In the genomic region with DNA sequence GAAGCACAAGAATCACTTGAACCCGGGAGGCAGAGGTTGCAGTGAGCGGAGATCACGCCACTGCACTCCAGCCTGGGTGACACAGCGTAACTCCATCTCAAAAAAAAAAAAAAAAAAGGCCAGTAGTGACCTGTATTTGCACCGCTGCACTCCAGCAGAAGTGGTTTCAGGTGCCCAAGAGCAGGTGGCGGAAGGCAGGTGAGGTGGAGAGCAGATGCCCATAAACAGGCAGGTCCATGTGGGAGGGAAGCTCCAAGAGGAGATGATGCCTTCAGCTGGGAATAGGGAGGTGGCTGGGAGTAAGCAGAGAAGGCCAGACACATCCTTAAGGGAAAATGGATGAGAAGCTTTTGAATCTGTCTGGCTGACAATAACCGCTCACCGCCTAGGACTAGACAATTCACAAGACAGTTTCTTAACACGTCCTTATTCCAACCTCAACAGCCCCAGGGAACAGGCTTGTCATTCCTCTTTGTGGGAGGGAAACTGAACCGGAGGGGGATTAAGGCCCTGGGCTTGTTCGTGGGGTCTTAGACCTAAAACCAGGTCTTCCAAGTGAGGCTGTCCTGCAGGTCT, we compare ENCODE assay signal across 12 cellular contexts. TPM values are rescaled to one million over a fixed set of nuclear protein-coding genes. Genes with fewer than 3 reads are reported as not detected.
DNase-seq lines count a peak whose midpoint lies in the region; ATAC-seq and TF ChIP-seq lines count a peak whose summit lies in the region.
"Had no signal": no experiment of that assay in that cellular context is flagged by ENCODE, and none has a peak within 500 bp of the region (broad histone marks: within the 10 kb centered on the region; RNA-seq: fewer than 3 reads in every experiment).

No MANE protein-coding gene starts in this region.

- H3K27me3 ChIP-seq in sigmoid colon (no peaks in the 10 kb centered on the region), stomach (no peaks in the 10 kb centered on the region)
- H3K27me3 ChIP-seq: brain microvascular endothelial cell, MG63 had no signal

- DNase-seq in NCI-H2196 treated with DMSO at 0.1 percent for 48 hours (lab: John Stamatoyannopoulos, UW; ENCODE audit: unreplicated experiment) (peak; percentile 51), epithelial cell of esophagus (ENCODE audit: low read depth) (peak; percentile 41), sigmoid colon (no peak), stomach (no peak)
- DNase-seq in activated effector memory CD4-positive, alpha-beta T cell treated with Interleukin-2 at 50 U/mL for 16 hours, result no peak
- DNase-seq: brain microvascular endothelial cell; MG63; naive thymus-derived CD8-positive, alpha-beta T cell had no signal

- TF ChIP-seq POLR2A in sigmoid colon (IDR thresholded peaks at IDR 0.05) (no peak), stomach (IDR thresholded peaks at IDR 0.05) (no peak)

- TF ChIP-seq RAD21 in Ishikawa (IDR thresholded peaks at IDR 0.05; ENCODE audit: low read depth), result no peak

- TF ChIP-seq EP300 in Ishikawa (IDR thresholded peaks at IDR 0.05; ENCODE audit: borderline replicate concordance) (no peak), sigmoid colon (IDR thresholded peaks at IDR 0.05) (no peak), stomach (IDR thresholded peaks at IDR 0.05) (no peak)

- TF ChIP-seq CTCF in epithelial cell of esophagus (IDR thresholded peaks at IDR 0.05; ENCODE audit: insufficient read depth, low read depth, low read length, missing control alignments) (no peak), sigmoid colon (IDR thresholded peaks at IDR 0.05) (no peak), stomach (IDR thresholded peaks at IDR 0.05) (no peak)

- H3K4me1 ChIP-seq in sigmoid colon, result peaks cover 0 to 27% (median 13%) of the 10 kb centered on the region in 4 donors
- H3K4me1 ChIP-seq in stomach, result peaks cover 16 to 36% (median 20%) of the 10 kb centered on the region in 4 donors

- H3K4me3 ChIP-seq in epithelial cell of esophagus (ENCODE audit: low read length) (no peak overlapping the region), sigmoid colon (no peak overlapping the region), stomach (no peak overlapping the region)
- H3K4me3 ChIP-seq: MG63 had no signal

- ATAC-seq in HG03469 (IDR thresholded peaks at IDR 0.05; ENCODE audit: unreplicated experiment) (no peak), GM21825 (IDR thresholded peaks at IDR 0.05; ENCODE audit: unreplicated experiment) (no peak)

- intact Hi-C loops in sigmoid colon (cut with DNase I) (no loop called here), stomach (cut with DNase I; ENCODE audit: low total_unique reads) (no loop called here)

- H3K27ac ChIP-seq in sigmoid colon (peak overlapping the region in 3 of 4 donors; percentile 22 to 73 (median 22)), stomach (peak overlapping the region in 2 of 5 donors; percentile 45 to 74)
- H3K27ac ChIP-seq: brain microvascular endothelial cell had no signal

- no peaks in the 10 kb centered on the region for H3K36me3 ChIP-seq in sigmoid colon
- H3K36me3 ChIP-seq in stomach, result no peaks in the 10 kb centered on the region
- H3K36me3 ChIP-seq: brain microvascular endothelial cell, MG63 had no signal

- WGBS in sigmoid colon, 2 donors, result 89 to 91% methylated on average over 11 of the region's 11 CpGs
- 86 to 92% (median 89%) methylated on average over 11 of the region's 11 CpGs for WGBS in stomach, 5 donors

- H3K9me3 ChIP-seq in sigmoid colon, result no peaks in the 10 kb centered on the region
- H3K9me3 ChIP-seq in stomach, result no peaks in the 10 kb centered on the region
- H3K9me3 ChIP-seq: MG63 had no signal

TF ChIP-seq in Ishikawa, 13 proteins besides CTCF, POLR2A, EP300 and RAD21:
- TF ChIP-seq TCF12 (IDR thresholded peaks at IDR 0.05; ENCODE audit: low read depth), result 0 out of 2 replicates have a peak, but pooled peaks have one; percentile 14
- no peak for TF ChIP-seq CREB1 (IDR thresholded peaks at IDR 0.05; ENCODE audit: low read depth)

RNA-seq across cellular contexts. Expression of a gene that starts 44.0 kb away (rescaled TPM):
- total RNA-seq in sigmoid colon (1 to 10 TPM in 1 of 4 donors, under 1 TPM in 1, not detected in 2; 0.99 to 2.5 TPM), stomach (100 to 1,000 TPM in 1 of 5 donors, 10 to 100 TPM in 3, 1 to 10 TPM in 1; 6.4 to 101 (median 16.2) TPM)
- polyA plus RNA-seq in sigmoid colon (100 to 1,000 TPM in 1 of 3 donors, 10 to 100 TPM in 2; 61.3 to 146 (median 93.6) TPM), stomach (10 to 100 TPM in 2 of 3 donors, 1 to 10 TPM in 1; 5.9 to 32.3 (median 27.0) TPM)
- total RNA-seq: endothelial cell of umbilical vein; naive thymus-derived CD8-positive, alpha-beta T cell had no signal

Comparison
In these comparisons a context has a peak if more than half of its experiments do, and no peak if none do; other contexts are left out.
1. DNase-seq: peak in NCI-H2196 treated with DMSO at 0.1 percent for 48 hours (single experiment) and epithelial cell of esophagus (single experiment); none in sigmoid colon (single experiment), stomach (single experiment) and activated effector memory CD4-positive, alpha-beta T cell treated with Interleukin-2 at 50 U/mL for 16 hours (single experiment).